Comparison of ENCODE assay signal across 8 cellular contexts in genomic region chr3:187186801-187187421, GRCh38. TPM values are rescaled to one million over a fixed set of nuclear protein-coding genes. Genes with fewer than 3 reads are reported as not detected.
DNase-seq lines count a peak whose midpoint lies in the region; TF ChIP-seq lines count a peak whose summit lies in the region.

No MANE protein-coding gene starts in this region.

- no peak for TF ChIP-seq POLR2A in suprapubic skin (IDR thresholded peaks at IDR 0.05)

- no peak overlapping the region for H3K4ac ChIP-seq in mesenchymal stem cell (ENCODE audit: low read depth in 1 of 2, low read length in 2 of 2)

- DNase-seq in AG09309 (ENCODE audit: low read depth) (peak; percentile 50), HT1080 (ENCODE audit: low read depth) (peak; percentile 86), colonic mucosa (peak; percentile 22), mesenchymal stem cell (peak; percentile 80), COR-L47 (lab: John Stamatoyannopoulos, UW) (no peak), cerebellar nuclear complex (lab: John Stamatoyannopoulos, UW) (no peak), suprapubic skin (ENCODE audit: low spot score in 2 of 2) (no peak)
- no peak for DNase-seq in stimulated activated CD8-positive, alpha-beta memory T cell treated with anti-CD3 and anti-CD28 coated beads, Interleukin-4, amount 100 ng/mL, for 48 hours

- WGBS in mesenchymal stem cell, result 48% methylated on average over 5 of the region's 5 CpGs
- 40% methylated on average over 4 of the region's 5 CpGs for WGBS in suprapubic skin

- no peak overlapping the region for H3K14ac ChIP-seq in mesenchymal stem cell (ENCODE audit: low read length in 2 of 2)

- no peak overlapping the region for H3K4me2 ChIP-seq in mesenchymal stem cell (ENCODE audit: low read length, poor library complexity, severe bottlenecking)

- peak overlapping the region; percentile 23 for H4K91ac ChIP-seq in mesenchymal stem cell (ENCODE audit: low read length)

- no peak for TF ChIP-seq EP300 in suprapubic skin (IDR thresholded peaks at IDR 0.05)

- H3K9ac ChIP-seq in colonic mucosa (ENCODE audit: low read depth in 2 of 2, low read length in 2 of 2) (no peak overlapping the region), mesenchymal stem cell (ENCODE audit: low read length) (peak overlapping the region; percentile 25)

- H3K27me3 ChIP-seq in colonic mucosa (no peaks in the 10 kb centered on the region), mesenchymal stem cell (ENCODE audit: control insufficient read depth in 1 of 2, insufficient read depth in 1 of 2, low read length in 2 of 2) (no peaks in the 10 kb centered on the region), suprapubic skin (no peaks in the 10 kb centered on the region)

- peak overlapping the region; percentile 33 for H3K27ac ChIP-seq in colonic mucosa
- peak overlapping the region; percentile 13 for H3K27ac ChIP-seq in mesenchymal stem cell (ENCODE audit: low read length, poor library complexity, severe bottlenecking)
- no peak overlapping the region for H3K27ac ChIP-seq in suprapubic skin

- intact Hi-C loops in colonic mucosa (cut with DNase I), result no loop called here

- H2AK5ac ChIP-seq in mesenchymal stem cell (ENCODE audit: low read length, severe bottlenecking), result no peak overlapping the region

- no peak for TF ChIP-seq CTCF in AG09309 (IDR thresholded peaks at IDR 0.05; ENCODE audit: control insufficient read depth, insufficient read depth, low read depth, low read length, missing control alignments)
- no peak for TF ChIP-seq CTCF in colonic mucosa (IDR thresholded peaks at IDR 0.05)
- TF ChIP-seq CTCF in suprapubic skin (IDR thresholded peaks at IDR 0.05), result no peak

- H2BK12ac ChIP-seq in mesenchymal stem cell (ENCODE audit: low read length in 2 of 2), result no peak overlapping the region

- H3K36me3 ChIP-seq in colonic mucosa, result no peaks in the 10 kb centered on the region
- no peaks in the 10 kb centered on the region for H3K36me3 ChIP-seq in mesenchymal stem cell (ENCODE audit: control insufficient read depth in 1 of 2, insufficient read depth in 2 of 2, low read depth in 1 of 2, low read length in 2 of 2)
- no peaks in the 10 kb centered on the region for H3K36me3 ChIP-seq in suprapubic skin

- no peak overlapping the region for H2BK5ac ChIP-seq in mesenchymal stem cell (ENCODE audit: low read depth, low read length, poor library complexity, severe bottlenecking)

- no peaks in the 10 kb centered on the region for H3K9me3 ChIP-seq in colonic mucosa
- no peaks in the 10 kb centered on the region for H3K9me3 ChIP-seq in mesenchymal stem cell (ENCODE audit: control insufficient read depth, low read length)
- no peaks in the 10 kb centered on the region for H3K9me3 ChIP-seq in suprapubic skin

- no peak overlapping the region for H4K8ac ChIP-seq in mesenchymal stem cell (ENCODE audit: low read length)

- H3K4me3 ChIP-seq in AG09309 (ENCODE audit: control insufficient read depth, low read depth, low read length) (no peak overlapping the region), colonic mucosa (no peak overlapping the region), mesenchymal stem cell (ENCODE audit: insufficient read depth in 1 of 2, low read depth in 1 of 2, low read length in 2 of 2) (no peak overlapping the region), suprapubic skin (no peak overlapping the region)

- H3K79me1 ChIP-seq in mesenchymal stem cell (replicated peaks; ENCODE audit: low read length, poor library complexity, severe bottlenecking), result no peaks in the 10 kb centered on the region

- H2BK120ac ChIP-seq in mesenchymal stem cell (ENCODE audit: low read depth, low read length), result no peak overlapping the region

- peak overlapping the region in 1 of 2 experiments; percentile 37 for H3K18ac ChIP-seq in mesenchymal stem cell (ENCODE audit: low read depth in 1 of 2, low read length in 2 of 2)

- H3K4me1 ChIP-seq in colonic mucosa, result no peaks in the 10 kb centered on the region
- peaks cover 4% of the 10 kb centered on the region for H3K4me1 ChIP-seq in mesenchymal stem cell (ENCODE audit: control insufficient read depth, insufficient read depth, low read depth, low read length)
- peaks cover 8% of the 10 kb centered on the region for H3K4me1 ChIP-seq in suprapubic skin

- no peak overlapping the region for H2BK15ac ChIP-seq in mesenchymal stem cell (ENCODE audit: low read depth, poor library complexity, severe bottlenecking)

- H3K23ac ChIP-seq in mesenchymal stem cell (ENCODE audit: low read length in 2 of 2), result no peak overlapping the region

- H2AFZ ChIP-seq in mesenchymal stem cell (ENCODE audit: low read depth, low read length), result no peak overlapping the region

RNA-seq across cellular contexts. Expression of gene RTP1, which starts 10.4 kb away (rescaled TPM):
- total RNA-seq in HT1080 (2014; rRNA removed; shearing (Covaris generic)), result not detected in 2 replicates
- not detected in 2 replicates for polyA plus RNA-seq in HT1080 (2015; cell fraction: cytosol; rRNA removed)
- not detected in 2 replicates for polyA plus RNA-seq in HT1080 (2015; cell fraction: nucleus; rRNA removed)
- total RNA-seq in colonic mucosa (not detected), suprapubic skin (not detected)
- not detected for polyA plus RNA-seq in mesenchymal stem cell (2013, experiment 1 of 2)
- polyA plus RNA-seq in mesenchymal stem cell (2013, experiment 2 of 2), result not detected

RNA-seq across cellular contexts. Expression of gene RPL39L, which starts 47.6 kb away (rescaled TPM):
- total RNA-seq in HT1080 (2014; rRNA removed; shearing (Covaris generic)), result not detected in 2 replicates
- not detected in 2 replicates for polyA plus RNA-seq in HT1080 (2015; cell fraction: cytosol; rRNA removed)
- not detected in 2 replicates for polyA plus RNA-seq in HT1080 (2015; cell fraction: nucleus; rRNA removed)
- total RNA-seq in colonic mucosa (10 to 100 TPM in 1 of 2 donors, 1 to 10 TPM in 1; 2.6 to 11.6 TPM), suprapubic skin (10 to 100 TPM in 3 of 4 donors, 1 to 10 TPM in 1; 7.1 to 12.2 (median 11.0) TPM)
- polyA plus RNA-seq in mesenchymal stem cell (2013, experiment 1 of 2), result 14.9 TPM
- polyA plus RNA-seq in mesenchymal stem cell (2013, experiment 2 of 2), result 16.4 TPM

Comparison
In these comparisons a context has a peak if more than half of its experiments do, and no peak if none do; other contexts are left out.
1. DNase-seq: peak in AG09309 (single experiment), HT1080 (single experiment), colonic mucosa (single experiment) and mesenchymal stem cell (single experiment); none in COR-L47 (single experiment), cerebellar nuclear complex (0 of 2), stimulated activated CD8-positive, alpha-beta memory T cell treated with anti-CD3 and anti-CD28 coated beads, Interleukin-4, amount 100 ng/mL, for 48 hours (single experiment) and suprapubic skin (0 of 2).